Comparison of ENCODE assay signal across 1 cellular context in genomic region chr6:111283707-111284106, GRCh38.
TF ChIP-seq lines count a peak whose summit lies in the region.

No MANE protein-coding gene starts in this region.

TF ChIP-seq in HepG2, 621 proteins besides CTCF, POLR2A, EP300 and RAD21 (continued from another document):
- no peak for TF ChIP-seq ZNF800 (CRISPR knock-in tag; IDR thresholded peaks at IDR 0.05)
- TF ChIP-seq ZNF616 (CRISPR knock-in tag; IDR thresholded peaks at IDR 0.05; ENCODE audit: low read depth), result no peak
- TF ChIP-seq MED8 (CRISPR knock-in tag; IDR thresholded peaks at IDR 0.05; ENCODE audit: insufficient replicate concordance), result no peak
- TF ChIP-seq ARID5B (CRISPR knock-in tag; IDR thresholded peaks at IDR 0.05), result no peak
- no peak for TF ChIP-seq NONO (IDR thresholded peaks at IDR 0.05)
- no peak for TF ChIP-seq NONO (CRISPR knock-in tag; conservative IDR thresholded peaks at IDR 0.05)
- no peak for TF ChIP-seq ZNF513 (CRISPR knock-in tag; conservative IDR thresholded peaks at IDR 0.05)
- no peak for TF ChIP-seq CERS6 (CRISPR knock-in tag; IDR thresholded peaks at IDR 0.05)
- TF ChIP-seq, protein P1, sequence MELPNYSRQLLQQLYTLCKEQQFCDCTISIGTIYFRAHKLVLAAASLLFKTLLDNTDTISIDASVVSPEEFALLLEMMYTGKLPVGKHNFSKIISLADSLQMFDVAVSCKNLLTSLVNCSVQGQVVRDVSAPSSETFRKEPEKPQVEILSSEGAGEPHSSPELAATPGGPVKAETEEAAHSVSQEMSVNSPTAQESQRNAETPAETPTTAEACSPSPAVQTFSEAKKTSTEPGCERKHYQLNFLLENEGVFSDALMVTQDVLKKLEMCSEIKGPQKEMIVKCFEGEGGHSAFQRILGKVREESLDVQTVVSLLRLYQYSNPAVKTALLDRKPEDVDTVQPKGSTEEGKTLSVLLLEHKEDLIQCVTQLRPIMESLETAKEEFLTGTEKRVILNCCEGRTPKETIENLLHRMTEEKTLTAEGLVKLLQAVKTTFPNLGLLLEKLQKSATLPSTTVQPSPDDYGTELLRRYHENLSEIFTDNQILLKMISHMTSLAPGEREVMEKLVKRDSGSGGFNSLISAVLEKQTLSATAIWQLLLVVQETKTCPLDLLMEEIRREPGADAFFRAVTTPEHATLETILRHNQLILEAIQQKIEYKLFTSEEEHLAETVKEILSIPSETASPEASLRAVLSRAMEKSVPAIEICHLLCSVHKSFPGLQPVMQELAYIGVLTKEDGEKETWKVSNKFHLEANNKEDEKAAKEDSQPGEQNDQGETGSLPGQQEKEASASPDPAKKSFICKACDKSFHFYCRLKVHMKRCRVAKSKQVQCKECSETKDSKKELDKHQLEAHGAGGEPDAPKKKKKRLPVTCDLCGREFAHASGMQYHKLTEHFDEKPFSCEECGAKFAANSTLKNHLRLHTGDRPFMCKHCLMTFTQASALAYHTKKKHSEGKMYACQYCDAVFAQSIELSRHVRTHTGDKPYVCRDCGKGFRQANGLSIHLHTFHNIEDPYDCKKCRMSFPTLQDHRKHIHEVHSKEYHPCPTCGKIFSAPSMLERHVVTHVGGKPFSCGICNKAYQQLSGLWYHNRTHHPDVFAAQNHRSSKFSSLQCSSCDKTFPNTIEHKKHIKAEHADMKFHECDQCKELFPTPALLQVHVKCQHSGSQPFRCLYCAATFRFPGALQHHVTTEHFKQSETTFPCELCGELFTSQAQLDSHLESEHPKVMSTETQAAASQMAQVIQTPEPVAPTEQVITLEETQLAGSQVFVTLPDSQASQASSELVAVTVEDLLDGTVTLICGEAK (IDR thresholded peaks at IDR 0.05), result no peak
- TF ChIP-seq, protein P1 (CRISPR knock-in tag; IDR thresholded peaks at IDR 0.05), result no peak
- no peak for TF ChIP-seq CC2D1A (CRISPR knock-in tag; IDR thresholded peaks at IDR 0.05)
- TF ChIP-seq ZUFSP (CRISPR knock-in tag; IDR thresholded peaks at IDR 0.05; ENCODE audit: borderline replicate concordance), result no peak
- peak; percentile 19; the same call in 1 of the 2 replicates for TF ChIP-seq HNF4G (IDR thresholded peaks at IDR 0.05; ENCODE audit: borderline replicate concordance, low read depth, low read length)
- TF ChIP-seq HNF4G (CRISPR knock-in tag; IDR thresholded peaks at IDR 0.05; ENCODE audit: borderline replicate concordance, low read depth), result no peak
